In the genomic region with DNA sequence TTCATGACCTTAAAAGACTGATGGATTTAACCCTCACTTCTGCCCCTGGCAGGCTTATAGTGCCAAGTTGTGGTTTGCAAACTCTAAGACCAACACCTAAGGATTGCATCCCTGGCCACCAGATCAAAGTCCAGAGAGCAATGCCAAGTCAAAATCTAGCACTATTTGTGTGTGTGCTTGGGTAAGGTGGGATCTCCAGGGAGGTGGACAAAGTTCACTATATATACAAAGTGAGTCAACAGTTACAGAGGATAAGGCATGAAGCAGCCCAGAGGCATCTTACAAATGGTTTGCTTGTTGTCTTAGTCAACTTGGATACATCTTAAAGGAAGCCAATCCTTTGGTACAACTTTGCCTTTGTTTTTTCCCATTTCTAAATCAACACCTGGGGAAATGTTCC, we compare ENCODE assay signal across 1 cellular context.
TF ChIP-seq lines count a peak whose summit lies in the region.

No MANE protein-coding gene starts in this region.

TF ChIP-seq in IMR-90, 13 proteins besides CTCF, POLR2A, EP300 and RAD21:
- no peak for TF ChIP-seq CEBPB (IDR thresholded peaks at IDR 0.05; ENCODE audit: low read depth, low read length)
- no peak for TF ChIP-seq FOS (IDR thresholded peaks at IDR 0.05; ENCODE audit: low read depth, low read length)
- TF ChIP-seq MAZ (IDR thresholded peaks at IDR 0.05; ENCODE audit: borderline replicate concordance, low read depth, low read length), result no peak
- no peak for TF ChIP-seq RFX5 (IDR thresholded peaks at IDR 0.05; ENCODE audit: low read depth, low read length)
- TF ChIP-seq CHD1 (IDR thresholded peaks at IDR 0.05; ENCODE audit: low read depth, low read length), result no peak
- TF ChIP-seq, protein P1, sequence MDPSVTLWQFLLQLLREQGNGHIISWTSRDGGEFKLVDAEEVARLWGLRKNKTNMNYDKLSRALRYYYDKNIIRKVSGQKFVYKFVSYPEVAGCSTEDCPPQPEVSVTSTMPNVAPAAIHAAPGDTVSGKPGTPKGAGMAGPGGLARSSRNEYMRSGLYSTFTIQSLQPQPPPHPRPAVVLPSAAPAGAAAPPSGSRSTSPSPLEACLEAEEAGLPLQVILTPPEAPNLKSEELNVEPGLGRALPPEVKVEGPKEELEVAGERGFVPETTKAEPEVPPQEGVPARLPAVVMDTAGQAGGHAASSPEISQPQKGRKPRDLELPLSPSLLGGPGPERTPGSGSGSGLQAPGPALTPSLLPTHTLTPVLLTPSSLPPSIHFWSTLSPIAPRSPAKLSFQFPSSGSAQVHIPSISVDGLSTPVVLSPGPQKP (IDR thresholded peaks at IDR 0.05; ENCODE audit: borderline replicate concordance, low read depth, low read length), result no peak
- no peak for TF ChIP-seq BHLHE40 (IDR thresholded peaks at IDR 0.05; ENCODE audit: low read depth, low read length)
- no peak for TF ChIP-seq MXI1 (IDR thresholded peaks at IDR 0.05; ENCODE audit: borderline replicate concordance, low read depth, low read length)
- no peak for TF ChIP-seq SMC3 (IDR thresholded peaks at IDR 0.05; ENCODE audit: low read depth, low read length)
- no peak for TF ChIP-seq RCOR1 (IDR thresholded peaks at IDR 0.05; ENCODE audit: insufficient replicate concordance, low read length)
- TF ChIP-seq, protein P2, sequence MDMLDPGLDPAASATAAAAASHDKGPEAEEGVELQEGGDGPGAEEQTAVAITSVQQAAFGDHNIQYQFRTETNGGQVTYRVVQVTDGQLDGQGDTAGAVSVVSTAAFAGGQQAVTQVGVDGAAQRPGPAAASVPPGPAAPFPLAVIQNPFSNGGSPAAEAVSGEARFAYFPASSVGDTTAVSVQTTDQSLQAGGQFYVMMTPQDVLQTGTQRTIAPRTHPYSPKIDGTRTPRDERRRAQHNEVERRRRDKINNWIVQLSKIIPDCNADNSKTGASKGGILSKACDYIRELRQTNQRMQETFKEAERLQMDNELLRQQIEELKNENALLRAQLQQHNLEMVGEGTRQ (IDR thresholded peaks at IDR 0.05; ENCODE audit: low read depth, low read length), result no peak
- no peak for TF ChIP-seq NFE2L2 (IDR thresholded peaks at IDR 0.05; ENCODE audit: low read depth, low read length)
